ENCODE assay signal across 18 cellular contexts in the genomic region with DNA sequence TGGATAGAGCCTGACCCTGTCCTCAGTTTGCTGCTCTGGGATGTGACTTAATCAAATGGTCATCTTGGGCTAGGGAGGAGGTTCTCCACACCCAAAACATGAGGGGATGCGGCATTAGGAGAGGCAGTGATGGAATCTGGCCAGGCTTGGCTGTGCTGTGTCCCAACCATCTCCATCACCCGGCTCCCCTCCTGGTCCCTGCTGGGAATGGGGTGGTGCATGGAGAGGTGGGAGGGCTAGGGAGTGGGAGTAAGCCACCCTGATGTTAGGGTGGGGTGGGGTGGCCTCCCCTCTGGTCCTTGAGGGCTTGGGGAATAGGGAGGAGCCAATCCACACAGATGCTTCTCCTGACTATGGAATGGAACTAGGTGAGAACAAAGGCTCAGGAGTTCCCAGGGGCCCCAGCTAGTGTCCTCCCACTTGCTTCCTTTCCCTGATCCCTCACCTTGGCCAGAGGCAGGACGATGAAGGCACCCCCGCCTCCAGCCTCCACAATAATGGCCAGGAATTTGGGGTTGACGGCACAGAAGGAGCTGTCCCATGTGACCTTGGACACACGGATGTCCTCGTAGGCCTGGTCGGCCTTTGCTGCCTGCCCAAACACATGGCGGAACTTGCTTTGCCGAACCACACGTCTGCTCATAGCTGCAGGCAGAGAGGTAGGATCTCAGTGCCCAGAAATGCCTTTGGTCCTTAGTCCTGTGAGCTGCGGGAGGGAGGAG. TPM values are rescaled to one million over a fixed set of nuclear protein-coding genes. Genes with fewer than 3 reads are reported as not detected.
A peak's percentile ranks its signal among the peaks of the same experiment; 100 is the strongest.
DNase-seq lines count a peak whose midpoint lies in the region; ATAC-seq, FAIRE-seq and TF ChIP-seq lines count a peak whose summit lies in the region.
"Had no signal": no experiment of that assay in that cellular context is flagged by ENCODE, and none has a peak within 500 bp of the region (broad histone marks: within the 10 kb centered on the region; RNA-seq: fewer than 3 reads in every experiment).

No MANE protein-coding gene starts in this region.

- H3K27ac Mint-ChIP-seq in activated CD8-positive, alpha-beta T cell treated with anti-CD3 and anti-CD28 coated beads for 36 hours, result no peak overlapping the region
- no peak overlapping the region for H3K27ac Mint-ChIP-seq in naive B cell
- H3K27ac Mint-ChIP-seq: progenitor cell of endocrine pancreas had no signal

- POLR2A ChIA-PET in A549 (lab: Yijun Ruan, JAX), result no interaction called here
- POLR2A ChIA-PET in A673 (lab: Charles Lee; ENCODE audit: low non-redundant PET), result no interaction called here
- POLR2A ChIA-PET in activated CD8-positive, alpha-beta T cell treated with anti-CD3 and anti-CD28 coated beads for 36 hours (lab: Charles Lee), result interaction anchor here (1.0 kb wide), 1 partner anchor 115 kb away, joined by 3 read pairs; no protein-coding TSS in a partner anchor

- 94% methylated on average over 12 of the region's 12 CpGs for WGBS in A549 (ENCODE audit: missing lambda C conversion rate)

- ATAC-seq in A549 (no peak), naive B cell (ENCODE audit: low read depth in 2 of 2) (no peak), HG02678 (IDR thresholded peaks at IDR 0.05; ENCODE audit: unreplicated experiment) (no peak)
- ATAC-seq in activated CD8-positive, alpha-beta T cell treated with anti-CD3 and anti-CD28 coated beads for 36 hours, result no peak
- ATAC-seq: mucosa of descending colon, upper lobe of right lung had no signal

- TF ChIP-seq POLR2A in A549 (IDR thresholded peaks at IDR 0.05; ENCODE audit: low read length), result no peak

- TF ChIP-seq RAD21 in A549 (conservative IDR thresholded peaks at IDR 0.05 in 1 of 2, IDR thresholded peaks at IDR 0.05 in 1 of 2), result no peak

- H3K36me3 ChIP-seq in A673 (ENCODE audit: insufficient read depth, low read length, poor library complexity, severe bottlenecking) (no peaks in the 10 kb centered on the region), H7 (replicated peaks; ENCODE audit: control insufficient read depth, insufficient read depth, low read length) (no peaks in the 10 kb centered on the region)
- H3K36me3 ChIP-seq: Peyer's patch, upper lobe of right lung had no signal

- intact Hi-C loops in A673 (cut with micrococcal nuclease; ENCODE audit: unreplicated experiment), result loop anchor here (10.0 kb wide), 1 partner anchor 56 kb away; a partner anchor contains a TSS
- intact Hi-C loops in activated CD8-positive, alpha-beta T cell treated with anti-CD3 and anti-CD28 coated beads for 36 hours (cut with micrococcal nuclease), result no loop called here

- H3K4me2 ChIP-seq in A549, result peak overlapping the region; percentile 47; the same call in 2 of the 3 replicates

- peaks cover 51% of the 10 kb centered on the region for H3K4me1 Mint-ChIP-seq in activated CD8-positive, alpha-beta T cell treated with anti-CD3 and anti-CD28 coated beads for 36 hours (ENCODE audit: low read depth)
- peaks cover 19 to 42% (median 42%) of the 10 kb centered on the region in 3 donors for H3K4me1 Mint-ChIP-seq in naive B cell

- TF ChIP-seq CTCF in A549 (IDR thresholded peaks at IDR 0.05), result no peak
- no peak for TF ChIP-seq CTCF in A673 (conservative IDR thresholded peaks at IDR 0.05; ENCODE audit: low read depth, low read length)
- no peak for TF ChIP-seq CTCF in activated CD8-positive, alpha-beta T cell treated with anti-CD3 and anti-CD28 coated beads for 36 hours (IDR thresholded peaks at IDR 0.05)
- no peak for TF ChIP-seq CTCF in foreskin fibroblast (IDR thresholded peaks at IDR 0.05; ENCODE audit: low read depth, low read length)

- no peaks in the 10 kb centered on the region for H3K9me3 ChIP-seq in A549
- no peaks in the 10 kb centered on the region for H3K9me3 ChIP-seq in A673 (ENCODE audit: low read depth, low read length, poor library complexity, severe bottlenecking)
- H3K9me3 ChIP-seq: mucosa of descending colon, Peyer's patch, upper lobe of right lung had no signal

- CTCF ChIA-PET in A549 (lab: Yijun Ruan, JAX), result interaction anchor here (0.8 to 23.2 kb wide), 11 partner anchors 8 to 473 kb away, joined by 3 to 447 read pairs (median 7); a partner anchor contains a TSS
- CTCF ChIA-PET in A673 (lab: Charles Lee), result interaction anchor here (1.0 kb wide), 1 partner anchor 29 kb away, joined by 4 read pairs; no protein-coding TSS in a partner anchor
- CTCF ChIA-PET in activated CD8-positive, alpha-beta T cell treated with anti-CD3 and anti-CD28 coated beads for 36 hours (lab: Charles Lee), result interaction anchor here (0.9 to 8.5 kb wide), 6 partner anchors 18 to 53 kb away, joined by 3 to 172 read pairs (median 6); a partner anchor contains a TSS

- H3K4me3 ChIP-seq in A549 (no peak overlapping the region), A673 (ENCODE audit: low read depth, low read length, poor library complexity, severe bottlenecking) (peak overlapping the region; percentile 76), H7 (ENCODE audit: insufficient read depth, low read depth, low read length) (no peak overlapping the region), foreskin fibroblast (ENCODE audit: low read depth in 1 of 2, low read length in 2 of 2) (no peak overlapping the region)
- H3K4me3 ChIP-seq: mucosa of descending colon had no signal

- no peak for DNase-seq in A549 (ENCODE audit: low read depth in 1 of 2, low spot score in 1 of 2)
- DNase-seq in A673 (ENCODE audit: low spot score), result no peak
- no peak for DNase-seq in activated CD8-positive, alpha-beta T cell treated with anti-CD3 and anti-CD28 coated beads for 36 hours
- DNase-seq in naive B cell, result no peak
- DNase-seq in H7, result no peak
- no peak for DNase-seq in foreskin fibroblast
- no peak for DNase-seq in NCI-H345 (lab: John Stamatoyannopoulos, UW)
- DNase-seq: kidney; mucosa of descending colon; NCI-H2029 treated with DMSO at 0.1 percent for 48 hours; NCI-H748 treated with DMSO at 0.1 percent for 48 hours; Peyer's patch; stimulated activated CD4-positive, alpha-beta T cell treated with anti-CD3 and anti-CD28 coated beads, Interleukin-1b, Interleukin-23, amount 100 ng/mL, for 48 hours had no signal

- no peaks in the 10 kb centered on the region for H3K27me3 Mint-ChIP-seq in activated CD8-positive, alpha-beta T cell treated with anti-CD3 and anti-CD28 coated beads for 36 hours
- peaks cover 8 to 12% (median 11%) of the 10 kb centered on the region in 3 donors for H3K27me3 Mint-ChIP-seq in naive B cell

- FAIRE-seq in A549 (lab: Jason Lieb, UNC), result no peak
- FAIRE-seq: endothelial cell of umbilical vein, G401.6, kidney had no signal

- TF ChIP-seq EP300 in A549 (IDR thresholded peaks at IDR 0.05), result no peak

- peaks cover 4% of the 10 kb centered on the region for H3K36me3 Mint-ChIP-seq in activated CD8-positive, alpha-beta T cell treated with anti-CD3 and anti-CD28 coated beads for 36 hours (ENCODE audit: low read depth)
- no peaks in the 10 kb centered on the region for H3K36me3 Mint-ChIP-seq in naive B cell

- H3K4me1 ChIP-seq in A549, result peaks cover 43% of the 10 kb centered on the region
- H3K4me1 ChIP-seq in A673 (ENCODE audit: insufficient read depth, low read length, poor library complexity, severe bottlenecking), result peaks cover 43% of the 10 kb centered on the region

- H3K4me3 Mint-ChIP-seq in activated CD8-positive, alpha-beta T cell treated with anti-CD3 and anti-CD28 coated beads for 36 hours, result peak overlapping the region; percentile 77
- H3K4me3 Mint-ChIP-seq in naive B cell, result peak overlapping the region in 6 of 8 donors; percentile 72 to 89 (median 78)

- no TSS peak for BruUV-seq in A673 (replicated peaks; lab: Mats Ljungman, UMichigan)

- H3K27ac ChIP-seq in A549, result no peak overlapping the region
- H3K27ac ChIP-seq in A673 (ENCODE audit: low read depth, low read length, poor library complexity, severe bottlenecking), result no peak overlapping the region
- H3K27ac ChIP-seq: Peyer's patch, upper lobe of right lung had no signal

- no peaks in the 10 kb centered on the region for H3K9me3 Mint-ChIP-seq in activated CD8-positive, alpha-beta T cell treated with anti-CD3 and anti-CD28 coated beads for 36 hours
- no peaks in the 10 kb centered on the region for H3K9me3 Mint-ChIP-seq in naive B cell

- H3K27me3 ChIP-seq in A673 (replicated peaks; ENCODE audit: insufficient read depth, low read depth, low read length, poor library complexity), result no peaks in the 10 kb centered on the region
- peaks cover 49% of the 10 kb centered on the region for H3K27me3 ChIP-seq in H7 (ENCODE audit: control insufficient read depth, insufficient read depth, low read length)
- H3K27me3 ChIP-seq: Peyer's patch, upper lobe of right lung had no signal

RNA-seq across cellular contexts. Expression of a gene that starts 1.8 kb away (rescaled TPM):
- polyA plus RNA-seq in A549 (2011; rRNA removed), result 5.0 and 6.1 TPM in 2 replicates
- polyA plus RNA-seq in A549 (2012; cell fraction: cytosol; rRNA removed), result 9.2 and 10.4 TPM in 2 replicates
- polyA plus RNA-seq in A549 (2012; cell fraction: nucleus; rRNA removed), result 132 and 139 TPM in 2 replicates
- 7.9 to 10.9 TPM (median 10.1 TPM) in 3 replicates for polyA plus RNA-seq in A549 (2017; fragmentation: RNase III; extraction: RNeasy Plus Mini Kit Qiagen cat#74134 plus additional on column Dnase treatment)
- polyA minus RNA-seq in A549 (2011; rRNA and poly(A)+ RNA removed), result 11.6 and 12.8 TPM in 2 replicates
- 19.7 and 28.9 TPM in 2 replicates for total RNA-seq in A673 (2021)
- total RNA-seq in activated CD8-positive, alpha-beta T cell treated with anti-CD3 and anti-CD28 coated beads for 36 hours, result 10 to 100 TPM; 11.6 to 13.0 TPM
- polyA plus RNA-seq in naive B cell (ENCODE audit: low read depth in 6 of 6), result under 1 TPM in 2 of 6 donors, not detected in 4; 0.12 to 0.13 TPM
- total RNA-seq in H7 (2014; rRNA removed; shearing (Covaris generic)), result 3.9 and 6.9 TPM in 2 replicates
- total RNA-seq: progenitor cell of endocrine pancreas had no signal

RNA-seq across cellular contexts. Expression of a gene that starts 28.0 kb away (rescaled TPM):
- polyA plus RNA-seq in A549 (2011; rRNA removed) (4.0 and 4.5 TPM in 2 replicates), A549 (2017; fragmentation: RNase III; extraction: RNeasy Plus Mini Kit Qiagen cat#74134 plus additional on column Dnase treatment) (15.3 to 17.8 TPM (median 16.4 TPM) in 3 replicates), naive B cell (ENCODE audit: low read depth in 6 of 6) (not detected)
- polyA plus RNA-seq in A549 (2012; cell fraction: cytosol; rRNA removed), result 16.3 and 21.8 TPM in 2 replicates
- polyA plus RNA-seq in A549 (2012; cell fraction: nucleus; rRNA removed), result 84.1 and 142 TPM in 2 replicates
- 9.2 and 10.1 TPM in 2 replicates for polyA minus RNA-seq in A549 (2011; rRNA and poly(A)+ RNA removed)
- 81.5 and 98.7 TPM in 2 replicates for total RNA-seq in A673 (2021)
- total RNA-seq in activated CD8-positive, alpha-beta T cell treated with anti-CD3 and anti-CD28 coated beads for 36 hours, result 10 to 100 TPM; 22.8 to 22.9 TPM
- total RNA-seq in H7 (2014; rRNA removed; shearing (Covaris generic)), result 11.1 and 11.9 TPM in 2 replicates

RNA-seq across cellular contexts. Expression of a gene that starts 31.5 kb away (rescaled TPM):
- polyA plus RNA-seq in A549 (2011; rRNA removed) (53.0 and 56.8 TPM in 2 replicates), A549 (2017; fragmentation: RNase III; extraction: RNeasy Plus Mini Kit Qiagen cat#74134 plus additional on column Dnase treatment) (45.2 to 47.8 TPM (median 45.3 TPM) in 3 replicates), naive B cell (ENCODE audit: low read depth in 6 of 6) (10 to 100 TPM in 1 of 6 donors, 1 to 10 TPM in 5; 1.6 to 12.9 (median 4.4) TPM)
- polyA plus RNA-seq in A549 (2012; cell fraction: cytosol; rRNA removed), result 73.4 and 97.2 TPM in 2 replicates
- polyA plus RNA-seq in A549 (2012; cell fraction: nucleus; rRNA removed), result 121 and 187 TPM in 2 replicates
- polyA minus RNA-seq in A549 (2011; rRNA and poly(A)+ RNA removed), result 104 and 105 TPM in 2 replicates
- 120 and 125 TPM in 2 replicates for total RNA-seq in A673 (2021)
- 10 to 100 TPM; 54.8 to 59.3 TPM for total RNA-seq in activated CD8-positive, alpha-beta T cell treated with anti-CD3 and anti-CD28 coated beads for 36 hours
- 40.3 and 46.1 TPM in 2 replicates for total RNA-seq in H7 (2014; rRNA removed; shearing (Covaris generic))

RNA-seq across cellular contexts. Expression of a gene that starts 52.4 kb away (rescaled TPM):
- polyA plus RNA-seq in A549 (2011; rRNA removed), result 27.5 and 31.3 TPM in 2 replicates
- 54.4 and 79.1 TPM in 2 replicates for polyA plus RNA-seq in A549 (2012; cell fraction: cytosol; rRNA removed)
- 316 and 464 TPM in 2 replicates for polyA plus RNA-seq in A549 (2012; cell fraction: nucleus; rRNA removed)
- 50.5 to 59.0 TPM (median 57.8 TPM) in 3 replicates for polyA plus RNA-seq in A549 (2017; fragmentation: RNase III; extraction: RNeasy Plus Mini Kit Qiagen cat#74134 plus additional on column Dnase treatment)
- polyA minus RNA-seq in A549 (2011; rRNA and poly(A)+ RNA removed), result 21.7 and 42.5 TPM in 2 replicates
- 34.6 and 41.4 TPM in 2 replicates for total RNA-seq in A673 (2021)
- 10 to 100 TPM; 46.7 to 50.2 TPM for total RNA-seq in activated CD8-positive, alpha-beta T cell treated with anti-CD3 and anti-CD28 coated beads for 36 hours
- polyA plus RNA-seq in naive B cell (ENCODE audit: low read depth in 6 of 6), result 10 to 100 TPM; 28.1 to 41.5 (median 38.4) TPM
- total RNA-seq in H7 (2014; rRNA removed; shearing (Covaris generic)), result 42.9 and 45.8 TPM in 2 replicates

RNA-seq across cellular contexts. Expression of a gene that starts 54.1 kb away (rescaled TPM):
- 13.5 and 16.5 TPM in 2 replicates for polyA plus RNA-seq in A549 (2011; rRNA removed)
- polyA plus RNA-seq in A549 (2012; cell fraction: cytosol; rRNA removed), result 10.6 and 15.2 TPM in 2 replicates
- 12.0 and 14.2 TPM in 2 replicates for polyA plus RNA-seq in A549 (2012; cell fraction: nucleus; rRNA removed)
- 13.6 to 15.8 TPM (median 14.7 TPM) in 3 replicates for polyA plus RNA-seq in A549 (2017; fragmentation: RNase III; extraction: RNeasy Plus Mini Kit Qiagen cat#74134 plus additional on column Dnase treatment)
- 19.5 and 19.6 TPM in 2 replicates for polyA minus RNA-seq in A549 (2011; rRNA and poly(A)+ RNA removed)
- 5.4 and 8.0 TPM in 2 replicates for total RNA-seq in A673 (2021)
- total RNA-seq in activated CD8-positive, alpha-beta T cell treated with anti-CD3 and anti-CD28 coated beads for 36 hours, result 10 to 100 TPM in 1 of 2 experiments, 1 to 10 TPM in 1; 9.7 to 10.1 TPM
- polyA plus RNA-seq in naive B cell (ENCODE audit: low read depth in 6 of 6), result 10 to 100 TPM; 15.1 to 45.2 (median 20.3) TPM
- total RNA-seq in H7 (2014; rRNA removed; shearing (Covaris generic)), result 1.7 TPM in 2 replicates
